21 cellular contexts compared by ENCODE assay signal in genomic region chr20:49908258-49908565, GRCh38.
"Had no signal": no experiment of that assay in that cellular context is flagged by ENCODE, and none has a peak within 500 bp of the region (broad histone marks: within the 10 kb centered on the region; RNA-seq: fewer than 3 reads in every experiment).

No MANE protein-coding gene starts in this region.

- H3K4me1 Mint-ChIP-seq: mesothelial cell of epicardium had no signal

- H3K4me3 ChIP-seq: coronary artery, left lung, lower lobe of right lung, pancreas, prostate gland, right lobe of liver, suprapubic skin, thyroid gland, uterus had no signal

- DNase-seq: effector CD8-positive, alpha-beta T cell; immature natural killer cell; left lung; lower lobe of right lung; occipital lobe; retina; stimulated activated CD4-positive, alpha-beta T cell treated with anti-CD3 and anti-CD28 coated beads, Interleukin-15, amount 100 ng/mL, for 24 hours; stimulated activated CD4-positive, alpha-beta T cell treated with anti-CD3 and anti-CD28 coated beads, Interleukin-1b, Interleukin-23, amount 100 ng/mL, for 48 hours; stimulated activated CD4-positive, alpha-beta T cell treated with anti-CD3 and anti-CD28 coated beads, Interleukin-4, amount 100 ng/mL, for 4 hours; stimulated activated naive CD4-positive, alpha-beta T cell treated with Interleukin-2 at 50 U/mL for 16 hours; thyroid gland; uterus had no signal

- H3K27ac ChIP-seq: coronary artery, lower lobe of right lung, pancreas, suprapubic skin had no signal

- H3K27me3 Mint-ChIP-seq: memory B cell; natural killer cell treated with Interleukin-12 subunit alpha and Interleukin-12 subunit beta and Interleukin-15 and Interleukin-18, amount 100 ng/mL, for 72 hours; type B pancreatic cell had no signal

- H3K27ac Mint-ChIP-seq: immature natural killer cell; mesothelial cell of epicardium; natural killer cell treated with Interleukin-12 subunit alpha and Interleukin-12 subunit beta and Interleukin-15 and Interleukin-18, amount 100 ng/mL, for 72 hours; type B pancreatic cell had no signal

- H3K36me3 ChIP-seq: uterus had no signal

- H3K9me3 Mint-ChIP-seq: immature natural killer cell; memory B cell; mesothelial cell of epicardium; natural killer cell treated with Interleukin-12 subunit alpha and Interleukin-12 subunit beta and Interleukin-15 and Interleukin-18, amount 100 ng/mL, for 72 hours; type B pancreatic cell had no signal

- H3K4me3 Mint-ChIP-seq: immature natural killer cell; memory B cell; mesothelial cell of epicardium; natural killer cell treated with Interleukin-12 subunit alpha and Interleukin-12 subunit beta and Interleukin-15 and Interleukin-18, amount 100 ng/mL, for 72 hours; type B pancreatic cell had no signal

- H3K9me3 ChIP-seq: left lung, lower lobe of right lung, pancreas, prostate gland, right lobe of liver, suprapubic skin, thyroid gland, uterus had no signal

- H3K4me1 ChIP-seq: uterus had no signal

- H3K27me3 ChIP-seq: left lung, pancreas, right lobe of liver, suprapubic skin, thyroid gland, uterus had no signal
